ENCODE assay signal across 9 cellular contexts in the genomic region with DNA sequence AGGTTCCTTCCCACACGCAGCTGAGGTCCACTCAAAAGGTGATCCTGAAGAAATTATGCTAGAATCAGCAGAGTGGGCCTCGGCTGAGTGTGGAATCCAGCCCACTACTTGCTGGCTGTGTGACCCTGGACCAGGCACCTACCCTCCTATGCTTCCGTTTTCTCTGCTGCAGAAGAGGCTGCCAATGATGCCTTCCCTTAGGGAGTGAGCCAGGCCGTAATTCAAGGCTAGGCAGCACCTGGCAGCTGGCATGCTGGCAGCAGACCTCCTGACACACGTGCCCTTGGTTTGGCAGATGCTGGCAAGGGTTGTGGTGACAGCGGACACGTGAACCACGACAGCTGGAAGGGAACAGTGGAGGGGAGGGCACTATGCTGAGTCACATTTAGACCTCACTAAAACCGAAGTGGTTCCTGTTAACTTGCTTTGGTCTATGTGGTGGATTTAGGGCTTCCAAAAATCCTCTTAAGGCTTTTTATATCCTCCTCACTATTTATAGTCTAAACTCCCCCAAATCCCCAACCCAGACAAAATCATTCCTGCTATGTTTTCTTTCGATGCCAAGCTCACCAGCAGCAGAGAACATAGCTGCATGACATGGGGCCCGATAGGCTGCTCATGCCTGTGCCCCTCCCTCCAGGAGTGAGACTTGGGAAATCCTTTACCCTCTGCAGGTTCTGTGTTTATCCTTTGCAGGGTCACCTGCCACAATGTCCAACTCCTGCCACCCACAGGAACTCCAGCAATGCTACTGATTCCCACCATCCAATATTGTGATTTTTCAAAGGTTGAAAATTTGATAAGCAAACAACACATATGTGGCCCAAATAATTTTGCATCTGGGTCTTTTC. TPM values are rescaled to one million over a fixed set of nuclear protein-coding genes. Genes with fewer than 3 reads are reported as not detected.
DNase-seq lines count a peak whose midpoint lies in the region; ATAC-seq lines count a peak whose summit lies in the region.
"Had no signal": no experiment of that assay in that cellular context is flagged by ENCODE, and none has a peak within 500 bp of the region (broad histone marks: within the 10 kb centered on the region; RNA-seq: fewer than 3 reads in every experiment).

No MANE protein-coding gene starts in this region.

- H3K27me3 ChIP-seq in CD8-positive, alpha-beta memory T cell (ENCODE audit: insufficient read depth, low read length, poor library complexity, severe bottlenecking) = no peaks in the 10 kb centered on the region

- H3K4me3 Mint-ChIP-seq in CD8-positive, alpha-beta memory T cell = no peak overlapping the region

- peaks cover 4 to 14% (median 8%) of the 10 kb centered on the region in 3 donors for H3K4me1 Mint-ChIP-seq in CD8-positive, alpha-beta memory T cell

- peak overlapping the region in 1 of 8 donors; percentile 21 for H3K27ac Mint-ChIP-seq in CD8-positive, alpha-beta memory T cell

- POLR2A ChIA-PET in CD8-positive, alpha-beta memory T cell (lab: Charles Lee) = no interaction called here

- CTCF ChIA-PET in CD8-positive, alpha-beta memory T cell (lab: Charles Lee) = no interaction called here

- H3K4me1 ChIP-seq in CD8-positive, alpha-beta memory T cell (ENCODE audit: insufficient read depth, low read length) = no peaks in the 10 kb centered on the region

- DNase-seq in Daoy (ENCODE audit: low read depth) (peak; percentile 62), MV-4-11 (lab: John Stamatoyannopoulos, UW) (peak; percentile 95), putamen (ENCODE audit: low spot score) (no peak), islet precursor cell (no peak)
- DNase-seq in stimulated activated naive CD8-positive, alpha-beta T cell treated with anti-CD3 and anti-CD28 coated beads, Interleukin-15, Interleukin-2, amounts not matched to agents 100 U/mL and 50 U/mL, for 24 hours = peak; percentile 18
- DNase-seq in CD8-positive, alpha-beta memory T cell = no peak

- H3K27me3 Mint-ChIP-seq in CD8-positive, alpha-beta memory T cell = peaks cover 28 to 74% of the 10 kb centered on the region in 2 donors

- H3K9me3 ChIP-seq in CD8-positive, alpha-beta memory T cell (ENCODE audit: low read length) = no peaks in the 10 kb centered on the region

- H3K36me3 ChIP-seq in CD8-positive, alpha-beta memory T cell (ENCODE audit: insufficient read depth, low read length) = no peaks in the 10 kb centered on the region

- H3K4me3 ChIP-seq in CD8-positive, alpha-beta memory T cell (ENCODE audit: low read length) = no peak overlapping the region
- H3K4me3 ChIP-seq: lung had no signal

- peaks cover 0 to 4% (median 0%) of the 10 kb centered on the region in 3 donors for H3K36me3 Mint-ChIP-seq in CD8-positive, alpha-beta memory T cell

- H3K9me3 Mint-ChIP-seq in CD8-positive, alpha-beta memory T cell = no peaks in the 10 kb centered on the region

- peak; percentile 56 for ATAC-seq in GM21576 (IDR thresholded peaks at IDR 0.05; ENCODE audit: unreplicated experiment)
- ATAC-seq in stimulated activated naive CD8-positive, alpha-beta T cell treated with anti-CD3 and anti-CD28 coated beads, Interleukin-15, Interleukin-2, amounts not matched to agents 100 U/mL and 50 U/mL, for 24 hours = no peak

- peak overlapping the region; percentile 56 for H3K27ac ChIP-seq in cingulate gyrus (ENCODE audit: low read depth, low read length)
- no peak overlapping the region for H3K27ac ChIP-seq in CD8-positive, alpha-beta memory T cell (ENCODE audit: low read depth, low read length)

RNA-seq across cellular contexts. Expression of a gene that starts 10.6 kb away (rescaled TPM):
- total RNA-seq in Daoy (2014; rRNA removed; shearing (Covaris generic)) = 8.1 and 8.8 TPM in 2 replicates
- total RNA-seq in CD8-positive, alpha-beta memory T cell = under 1 TPM; 0.74 to 0.95 TPM
- polyA plus RNA-seq in CD8-positive, alpha-beta memory T cell = 1.7 TPM

Comparison
In these comparisons a context has a peak if more than half of its experiments do, and no peak if none do; other contexts are left out.
1. DNase-seq: peak in Daoy (single experiment), MV-4-11 (single experiment) and stimulated activated naive CD8-positive, alpha-beta T cell treated with anti-CD3 and anti-CD28 coated beads, Interleukin-15, Interleukin-2, amounts not matched to agents 100 U/mL and 50 U/mL, for 24 hours (single experiment); none in putamen (single experiment), islet precursor cell (single experiment) and CD8-positive, alpha-beta memory T cell (0 of 5).